ENCODE assay signal across 25 cellular contexts in the genomic region with DNA sequence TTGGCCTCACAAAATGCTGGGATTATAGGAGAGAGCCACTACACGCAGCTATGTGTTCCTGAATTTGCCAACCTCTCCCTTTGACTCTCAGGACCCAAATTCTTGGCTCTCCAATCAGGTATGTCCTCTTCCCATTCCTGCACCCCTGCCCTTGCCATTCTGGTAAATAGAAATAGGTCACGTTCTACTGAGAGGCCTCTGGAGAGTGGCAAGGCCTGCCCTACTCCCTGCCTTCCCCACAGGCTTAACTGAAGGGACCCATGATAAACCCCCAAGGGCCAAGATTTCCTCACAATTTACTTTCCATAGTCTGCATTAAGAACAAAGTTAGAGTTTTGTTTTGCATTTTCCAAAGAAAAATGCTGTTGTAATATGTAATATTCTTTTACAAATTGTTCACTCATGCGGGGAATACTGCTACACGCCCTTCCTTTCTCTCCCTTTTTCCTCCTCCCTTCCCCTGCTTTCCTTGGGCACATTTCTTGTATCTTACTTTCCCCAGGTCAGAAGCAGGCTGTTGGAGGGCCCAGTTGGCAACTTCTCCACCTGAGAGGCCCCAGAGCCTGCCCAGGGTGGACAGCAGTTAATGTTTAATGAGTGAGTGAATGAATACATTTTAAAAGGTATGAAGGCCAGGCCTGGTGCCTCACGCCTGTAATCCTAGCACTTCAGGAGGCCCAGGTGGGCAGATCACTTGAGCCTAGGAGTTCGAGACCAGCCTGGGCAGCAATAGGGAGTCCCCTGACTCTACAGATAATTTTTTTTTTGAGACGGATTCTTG. TPM values are rescaled to one million over a fixed set of nuclear protein-coding genes. Genes with fewer than 3 reads are reported as not detected.
A peak's percentile ranks its signal among the peaks of the same experiment; 100 is the strongest.
DNase-seq lines count a peak whose midpoint lies in the region; ATAC-seq and TF ChIP-seq lines count a peak whose summit lies in the region.
"Had no signal": no experiment of that assay in that cellular context is flagged by ENCODE, and none has a peak within 500 bp of the region (broad histone marks: within the 10 kb centered on the region; RNA-seq: fewer than 3 reads in every experiment).

No MANE protein-coding gene starts in this region.

- POLR2A ChIA-PET in activated CD4-positive, alpha-beta memory T cell treated with anti-CD3 and anti-CD28 coated beads, Interleukin-2, amount 10 ng/mL, durations not matched to agents 7 days and 5 days (lab: Charles Lee) = no interaction called here

- H3K4me2 ChIP-seq in osteoblast (ENCODE audit: insufficient read depth, low read length) = no peak overlapping the region

- H3K4me1 Mint-ChIP-seq in activated CD4-positive, alpha-beta memory T cell treated with anti-CD3 and anti-CD28 coated beads, Interleukin-2, amount 10 ng/mL, durations not matched to agents 7 days and 5 days = no peaks in the 10 kb centered on the region
- H3K4me1 Mint-ChIP-seq: B cell had no signal

- H3K9me3 ChIP-seq in SK-N-MC (ENCODE audit: low read depth, low read length) (no peaks in the 10 kb centered on the region), osteoblast (ENCODE audit: low read depth, low read length) (no peaks in the 10 kb centered on the region)
- H3K9me3 ChIP-seq: esophagus muscularis mucosa, gastroesophageal sphincter, spleen, tibial nerve had no signal

- H3K79me2 ChIP-seq in osteoblast (ENCODE audit: insufficient read depth, low read length) = no peaks in the 10 kb centered on the region

- H3K36me3 Mint-ChIP-seq in activated CD4-positive, alpha-beta memory T cell treated with anti-CD3 and anti-CD28 coated beads, Interleukin-2, amount 10 ng/mL, durations not matched to agents 7 days and 5 days (ENCODE audit: low read depth) = no peaks in the 10 kb centered on the region

- H4K20me1 ChIP-seq in osteoblast (ENCODE audit: insufficient read depth, low read length) = no peaks in the 10 kb centered on the region

- H3K36me3 ChIP-seq in SK-N-MC (ENCODE audit: insufficient read depth, low read length) = no peaks in the 10 kb centered on the region
- H3K36me3 ChIP-seq in osteoblast (ENCODE audit: insufficient read depth, low read length) = no peaks in the 10 kb centered on the region
- H3K36me3 ChIP-seq in H7 (replicated peaks; ENCODE audit: control insufficient read depth, insufficient read depth, low read length) = no peaks in the 10 kb centered on the region
- H3K36me3 ChIP-seq: brain microvascular endothelial cell, esophagus muscularis mucosa, gastroesophageal sphincter, spleen, tibial nerve, WERI-Rb-1 had no signal

- in situ Hi-C loops in ACHN (cut with HindIII; ENCODE audit: low pct_ligation_motif_present, low pct_unique_long_range_greater_than_20kb, low sequenced_read_pairs) = no loop called here

- DNase-seq in ACHN = peak; percentile 29
- DNase-seq in SK-N-MC (ENCODE audit: low read depth, low spot score) = no peak
- peak; percentile 75 for DNase-seq in left kidney (ENCODE audit: low read depth, low spot score)
- DNase-seq in osteoblast (ENCODE audit: insufficient read length, low spot score, missing footprints) = peak; percentile 65
- no peak for DNase-seq in activated CD4-positive, alpha-beta memory T cell treated with anti-CD3 and anti-CD28 coated beads, Interleukin-2, amount 10 ng/mL, durations not matched to agents 7 days and 5 days
- no peak for DNase-seq in H7
- DNase-seq: 8988T; activated CD4-positive, alpha-beta T cell treated with anti-CD3 and anti-CD28 coated beads, Interleukin-2, amount 50 U/mL, for 1 hour; activated CD8-positive, alpha-beta memory T cell treated with anti-CD3 and anti-CD28 coated beads, Interleukin-2, amount 50 U/mL, for 4 hours; activated effector memory CD4-positive, alpha-beta T cell treated with anti-CD3 and anti-CD28 coated beads, Interleukin-2, amount 50 U/mL, for 16 hours; brain microvascular endothelial cell; left cardiac atrium; NCI-H1417; NCI-H524; spleen; stimulated activated CD4-positive, alpha-beta T cell treated with anti-CD3 and anti-CD28 coated beads, Interleukin-4, amount 100 ng/mL, for 4 hours; stimulated activated naive CD8-positive, alpha-beta T cell treated with anti-CD3 and anti-CD28 coated beads, Interleukin-15, Interleukin-2, amounts not matched to agents 100 U/mL and 50 U/mL, for 24 hours; WERI-Rb-1 had no signal

- H3K27me3 ChIP-seq in osteoblast (ENCODE audit: insufficient read depth, low read length) (no peaks in the 10 kb centered on the region), H7 (ENCODE audit: control insufficient read depth, insufficient read depth, low read length) (no peaks in the 10 kb centered on the region)
- H3K27me3 ChIP-seq: brain microvascular endothelial cell, esophagus muscularis mucosa, gastroesophageal sphincter, spleen, tibial nerve had no signal

- H3K27ac ChIP-seq in SK-N-MC = peak overlapping the region; percentile 63; the same call in 1 of the 2 replicates
- H3K27ac ChIP-seq in osteoblast (ENCODE audit: low read depth, low read length) = no peak overlapping the region
- H3K27ac ChIP-seq: brain microvascular endothelial cell, esophagus muscularis mucosa, gastroesophageal sphincter, WERI-Rb-1 had no signal

- no peak overlapping the region for H2AFZ ChIP-seq in osteoblast (ENCODE audit: low read length)

- H3K4me1 ChIP-seq in osteoblast (ENCODE audit: insufficient read depth, low read length) = peaks cover 23% of the 10 kb centered on the region
- H3K4me1 ChIP-seq: esophagus muscularis mucosa, gastroesophageal sphincter had no signal

- H3K9me3 Mint-ChIP-seq in activated CD4-positive, alpha-beta memory T cell treated with anti-CD3 and anti-CD28 coated beads, Interleukin-2, amount 10 ng/mL, durations not matched to agents 7 days and 5 days = no peaks in the 10 kb centered on the region
- H3K9me3 Mint-ChIP-seq: T-helper 2 cell treated with Interferon-gamma antibody and Interleukin-4, amounts not matched to agents 5 μg/mL and 100 μg/mL, for 36 hours had no signal

- TF ChIP-seq CTCF in osteoblast (IDR thresholded peaks at IDR 0.05; ENCODE audit: extremely low read depth, low read depth, low read length) = no peak

- CTCF ChIA-PET in activated CD4-positive, alpha-beta memory T cell treated with anti-CD3 and anti-CD28 coated beads, Interleukin-2, amount 10 ng/mL, durations not matched to agents 7 days and 5 days (lab: Charles Lee) = no interaction called here

- no peak overlapping the region for H3K9ac ChIP-seq in SK-N-MC (ENCODE audit: insufficient read length)

- no peak overlapping the region for H3K4me3 Mint-ChIP-seq in activated CD4-positive, alpha-beta memory T cell treated with anti-CD3 and anti-CD28 coated beads, Interleukin-2, amount 10 ng/mL, durations not matched to agents 7 days and 5 days
- H3K4me3 Mint-ChIP-seq: B cell; T-helper 2 cell treated with Interferon-gamma antibody and Interleukin-4, amounts not matched to agents 5 μg/mL and 100 μg/mL, for 36 hours had no signal

- H3K4me3 ChIP-seq in SK-N-MC (no peak overlapping the region), osteoblast (ENCODE audit: insufficient read depth, low read length) (no peak overlapping the region), H7 (ENCODE audit: insufficient read depth, low read depth, low read length) (no peak overlapping the region)
- H3K4me3 ChIP-seq: esophagus muscularis mucosa, gastroesophageal sphincter, spleen, tibial nerve had no signal

- H3K27me3 Mint-ChIP-seq in activated CD4-positive, alpha-beta memory T cell treated with anti-CD3 and anti-CD28 coated beads, Interleukin-2, amount 10 ng/mL, durations not matched to agents 7 days and 5 days = no peaks in the 10 kb centered on the region
- H3K27me3 Mint-ChIP-seq: B cell had no signal

- ATAC-seq in GM19035 (IDR thresholded peaks at IDR 0.05; ENCODE audit: unreplicated experiment) (no peak), HG02981 (IDR thresholded peaks at IDR 0.05; ENCODE audit: unreplicated experiment) (no peak)
- ATAC-seq: gastroesophageal sphincter; left cardiac atrium; stimulated activated naive CD8-positive, alpha-beta T cell treated with anti-CD3 and anti-CD28 coated beads, Interleukin-15, Interleukin-2, amounts not matched to agents 100 U/mL and 50 U/mL, for 24 hours had no signal

- no peak overlapping the region for H3K27ac Mint-ChIP-seq in activated CD4-positive, alpha-beta memory T cell treated with anti-CD3 and anti-CD28 coated beads, Interleukin-2, amount 10 ng/mL, durations not matched to agents 7 days and 5 days
- H3K27ac Mint-ChIP-seq: B cell; T-helper 2 cell treated with Interferon-gamma antibody and Interleukin-4, amounts not matched to agents 5 μg/mL and 100 μg/mL, for 36 hours had no signal

RNA-seq across cellular contexts. Expression of a gene that starts 34.0 kb away (rescaled TPM):
- 68.8 and 69.5 TPM in 2 replicates for total RNA-seq in osteoblast
- 10 to 100 TPM; 86.8 to 87.4 TPM for total RNA-seq in activated CD4-positive, alpha-beta memory T cell treated with anti-CD3 and anti-CD28 coated beads, Interleukin-2, amount 10 ng/mL, durations not matched to agents 7 days and 5 days
- 105 and 115 TPM in 2 replicates for total RNA-seq in H7 (2014; rRNA removed; shearing (Covaris generic))

Comparison
In these comparisons a context has a peak if more than half of its experiments do, and no peak if none do; other contexts are left out.
1. DNase-seq: peak in ACHN (single experiment), left kidney (single experiment) and osteoblast (single experiment); none in SK-N-MC (single experiment), activated CD4-positive, alpha-beta memory T cell treated with anti-CD3 and anti-CD28 coated beads, Interleukin-2, amount 10 ng/mL, durations not matched to agents 7 days and 5 days (single experiment) and H7 (single experiment).